ENCODE assay signal across 8 cellular contexts in the genomic region with DNA sequence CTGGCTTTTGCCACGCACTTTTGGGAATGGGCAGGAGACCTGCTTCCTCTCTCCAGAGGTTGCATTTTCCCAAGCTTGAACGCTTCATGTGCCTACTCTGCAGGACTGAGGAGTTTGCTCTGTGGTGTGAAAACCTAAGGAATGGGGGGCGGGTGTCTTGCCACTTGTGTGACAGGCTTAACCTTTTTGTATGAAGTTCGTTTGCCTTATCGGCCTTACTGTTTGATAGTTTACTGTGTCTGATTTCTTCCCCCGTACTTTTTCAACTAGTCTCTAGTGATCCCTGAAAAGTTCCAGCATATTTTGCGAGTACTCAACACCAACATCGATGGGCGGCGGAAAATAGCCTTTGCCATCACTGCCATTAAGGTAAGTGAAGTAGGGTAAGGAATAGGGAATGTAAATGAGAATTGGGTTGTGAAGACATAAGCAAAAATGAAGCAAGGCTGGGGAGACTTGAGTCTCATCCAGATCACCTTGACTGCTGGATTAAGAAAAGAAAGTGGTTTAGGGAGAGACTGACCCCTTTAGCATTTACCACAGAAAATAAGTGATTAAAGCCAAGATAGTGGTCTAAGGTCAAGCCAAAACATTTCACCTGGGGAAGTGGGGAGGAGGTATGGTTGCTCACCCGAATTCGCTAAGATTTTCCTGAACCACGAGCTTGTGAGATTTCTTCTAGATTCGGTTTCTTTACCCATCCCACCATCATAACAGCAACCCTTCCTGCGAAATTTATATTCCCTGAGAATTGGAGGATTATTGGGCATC. TPM values are rescaled to one million over a fixed set of nuclear protein-coding genes. Genes with fewer than 3 reads are reported as not detected.
DNase-seq lines count a peak whose midpoint lies in the region; ATAC-seq and TF ChIP-seq lines count a peak whose summit lies in the region.

No MANE protein-coding gene starts in this region.

- H3K27ac ChIP-seq in iPS DF 6.9 (ENCODE audit: low read length): no peak overlapping the region
- H3K27ac ChIP-seq in spleen: peak overlapping the region; percentile 91 to 99 (median 96)

- CTCF ChIA-PET in activated CD8-positive, alpha-beta T cell treated with anti-CD3 and anti-CD28 coated beads, Interleukin-2, amount 10 ng/mL, durations not matched to agents 7 days and 5 days (lab: Charles Lee): interaction anchor here (0.9 to 2.2 kb wide), 10 partner anchors 17 to 288 kb away, joined by 3 to 8 read pairs (median 4); partner anchors contain the start of genes PFDN6, RGL2 and WDR46

- H3K4me1 ChIP-seq in iPS DF 6.9 (ENCODE audit: control insufficient read depth, insufficient read depth, low read length): no peaks in the 10 kb centered on the region
- H3K4me1 ChIP-seq in spleen: peaks cover 51 to 84% (median 71%) of the 10 kb centered on the region in 6 donors

- H3K36me3 Mint-ChIP-seq in activated CD8-positive, alpha-beta T cell treated with anti-CD3 and anti-CD28 coated beads, Interleukin-2, amount 10 ng/mL, durations not matched to agents 7 days and 5 days (ENCODE audit: low read depth): peaks cover 66% of the 10 kb centered on the region

- POLR2A ChIA-PET in activated CD8-positive, alpha-beta T cell treated with anti-CD3 and anti-CD28 coated beads, Interleukin-2, amount 10 ng/mL, durations not matched to agents 7 days and 5 days (lab: Charles Lee): interaction anchor here (1.0 to 3.5 kb wide), 24 partner anchors 10 to 427 kb away, joined by 3 to 36 read pairs (median 6); partner anchors contain the start of genes CUTA, HSD17B8, ITPR3 and PFDN6

- peak overlapping the region; percentile 99 for H3K4me3 Mint-ChIP-seq in activated CD8-positive, alpha-beta T cell treated with anti-CD3 and anti-CD28 coated beads, Interleukin-2, amount 10 ng/mL, durations not matched to agents 7 days and 5 days

- no peak for TF ChIP-seq POLR2A in spleen (IDR thresholded peaks at IDR 0.05)

- DNase-seq in HFF-Myc (ENCODE audit: extremely low read depth, low read depth) (no peak), iPS DF 6.9 (ENCODE audit: low read depth, low spot score) (no peak), spleen (no peak), NCI-H2227 (lab: John Stamatoyannopoulos, UW; ENCODE audit: unreplicated experiment) (no peak), NCI-H1930 (lab: John Stamatoyannopoulos, UW) (no peak)
- DNase-seq in activated CD8-positive, alpha-beta T cell treated with anti-CD3 and anti-CD28 coated beads, Interleukin-2, amount 10 ng/mL, durations not matched to agents 7 days and 5 days: no peak

- H3K27me3 ChIP-seq in iPS DF 6.9 (ENCODE audit: control insufficient read depth, insufficient read depth, low read length) (no peaks in the 10 kb centered on the region), spleen (replicated peaks in 1 of 7) (no peaks in the 10 kb centered on the region)

- no peaks in the 10 kb centered on the region for H3K9me3 Mint-ChIP-seq in activated CD8-positive, alpha-beta T cell treated with anti-CD3 and anti-CD28 coated beads, Interleukin-2, amount 10 ng/mL, durations not matched to agents 7 days and 5 days (ENCODE audit: insufficient read depth)

- peak overlapping the region; percentile 87 for H3K4me3 ChIP-seq in HFF-Myc (replicated peaks; ENCODE audit: low read depth, low read length)
- H3K4me3 ChIP-seq in iPS DF 6.9 (ENCODE audit: low read length): peak overlapping the region; percentile 92
- peak overlapping the region; percentile 63 to 94 (median 80) for H3K4me3 ChIP-seq in spleen

- H3K4me1 Mint-ChIP-seq in activated CD8-positive, alpha-beta T cell treated with anti-CD3 and anti-CD28 coated beads, Interleukin-2, amount 10 ng/mL, durations not matched to agents 7 days and 5 days (ENCODE audit: low read depth): peaks cover 54% of the 10 kb centered on the region

- no peaks in the 10 kb centered on the region for H3K27me3 Mint-ChIP-seq in activated CD8-positive, alpha-beta T cell treated with anti-CD3 and anti-CD28 coated beads, Interleukin-2, amount 10 ng/mL, durations not matched to agents 7 days and 5 days (ENCODE audit: low read depth)

- H3K27ac Mint-ChIP-seq in activated CD8-positive, alpha-beta T cell treated with anti-CD3 and anti-CD28 coated beads, Interleukin-2, amount 10 ng/mL, durations not matched to agents 7 days and 5 days: peak overlapping the region; percentile 100

- H3K36me3 ChIP-seq in iPS DF 6.9 (ENCODE audit: control insufficient read depth, insufficient read depth, low read length) (peaks cover 18% of the 10 kb centered on the region; the same call in 1 of the 2 replicates), spleen (peaks cover 6 to 62% (median 48%) of the 10 kb centered on the region in 6 donors)

- peak; percentile 1 for ATAC-seq in activated CD8-positive, alpha-beta T cell treated with anti-CD3 and anti-CD28 coated beads, Interleukin-2, amount 10 ng/mL, durations not matched to agents 7 days and 5 days
- ATAC-seq in HG03354 (IDR thresholded peaks at IDR 0.05; ENCODE audit: poor library complexity, severe bottlenecking, unreplicated experiment) (no peak), HG03159 (IDR thresholded peaks at IDR 0.05; ENCODE audit: unreplicated experiment) (no peak)

- WGBS in iPS DF 6.9 (ENCODE audit: insufficient coverage, insufficient read length): no CpG with 5 or more reads among the region's 15 CpGs
- WGBS in spleen, 5 donors: 11 to 15% (median 14%) methylated on average over 15 of the region's 15 CpGs

- intact Hi-C loops in spleen (cut with DNase I; ENCODE audit: low total_unique reads): no loop called here

- no peaks in the 10 kb centered on the region for H3K9me3 ChIP-seq in iPS DF 6.9 (ENCODE audit: control insufficient read depth, insufficient read depth, low read length)
- H3K9me3 ChIP-seq in spleen: no peaks in the 10 kb centered on the region

- TF ChIP-seq CTCF in HFF-Myc (IDR thresholded peaks at IDR 0.05; ENCODE audit: low read depth, low read length, missing control alignments) (no peak), spleen (IDR thresholded peaks at IDR 0.05 in 8 of 11, conservative IDR thresholded peaks at IDR 0.05 in 3 of 11) (no peak)

RNA-seq across cellular contexts. Expression of gene RPS18, which starts 0.7 kb away (rescaled TPM):
- 1,000 to 10,000 TPM; 2,792 to 2,813 TPM for total RNA-seq in activated CD8-positive, alpha-beta T cell treated with anti-CD3 and anti-CD28 coated beads, Interleukin-2, amount 10 ng/mL, durations not matched to agents 7 days and 5 days
- 1,000 to 10,000 TPM; 1,471 to 2,906 (median 2,449) TPM for total RNA-seq in spleen
- over 10,000 TPM in 2 of 3 donors, 1,000 to 10,000 TPM in 1; 8,573 to 17,605 (median 14,270) TPM for polyA plus RNA-seq in spleen

RNA-seq across cellular contexts. Expression of gene VPS52, which starts 0.9 kb away (rescaled TPM):
- total RNA-seq in activated CD8-positive, alpha-beta T cell treated with anti-CD3 and anti-CD28 coated beads, Interleukin-2, amount 10 ng/mL, durations not matched to agents 7 days and 5 days: 10 to 100 TPM; 59.3 to 59.5 TPM
- total RNA-seq in spleen: 10 to 100 TPM; 51.0 to 87.7 (median 59.1) TPM
- polyA plus RNA-seq in spleen: 10 to 100 TPM; 31.7 to 51.0 (median 48.5) TPM

RNA-seq across cellular contexts. Expression of gene B3GALT4, which starts 4.4 kb away (rescaled TPM):
- total RNA-seq in activated CD8-positive, alpha-beta T cell treated with anti-CD3 and anti-CD28 coated beads, Interleukin-2, amount 10 ng/mL, durations not matched to agents 7 days and 5 days: 10 to 100 TPM; 12.2 to 12.8 TPM
- total RNA-seq in spleen: 10 to 100 TPM; 17.6 to 31.6 (median 27.1) TPM
- 10 to 100 TPM; 11.5 to 17.7 (median 13.5) TPM for polyA plus RNA-seq in spleen

RNA-seq across cellular contexts. Expression of gene WDR46, which starts 16.5 kb away (rescaled TPM):
- total RNA-seq in activated CD8-positive, alpha-beta T cell treated with anti-CD3 and anti-CD28 coated beads, Interleukin-2, amount 10 ng/mL, durations not matched to agents 7 days and 5 days: 10 to 100 TPM; 66.7 to 68.9 TPM
- total RNA-seq in spleen: 10 to 100 TPM; 30.5 to 53.1 (median 43.6) TPM
- polyA plus RNA-seq in spleen: 100 to 1,000 TPM in 1 of 3 donors, 10 to 100 TPM in 2; 52.6 to 101 (median 96.1) TPM

RNA-seq across cellular contexts. Expression of gene PFDN6, which starts 16.9 kb away (rescaled TPM):
- total RNA-seq in activated CD8-positive, alpha-beta T cell treated with anti-CD3 and anti-CD28 coated beads, Interleukin-2, amount 10 ng/mL, durations not matched to agents 7 days and 5 days: 10 to 100 TPM; 72.0 to 78.4 TPM
- total RNA-seq in spleen: 10 to 100 TPM; 11.3 to 35.7 (median 26.5) TPM
- polyA plus RNA-seq in spleen: 100 to 1,000 TPM; 150 to 169 (median 158) TPM
